ENCODE assay signal across 1 cellular context in the genomic region with DNA sequence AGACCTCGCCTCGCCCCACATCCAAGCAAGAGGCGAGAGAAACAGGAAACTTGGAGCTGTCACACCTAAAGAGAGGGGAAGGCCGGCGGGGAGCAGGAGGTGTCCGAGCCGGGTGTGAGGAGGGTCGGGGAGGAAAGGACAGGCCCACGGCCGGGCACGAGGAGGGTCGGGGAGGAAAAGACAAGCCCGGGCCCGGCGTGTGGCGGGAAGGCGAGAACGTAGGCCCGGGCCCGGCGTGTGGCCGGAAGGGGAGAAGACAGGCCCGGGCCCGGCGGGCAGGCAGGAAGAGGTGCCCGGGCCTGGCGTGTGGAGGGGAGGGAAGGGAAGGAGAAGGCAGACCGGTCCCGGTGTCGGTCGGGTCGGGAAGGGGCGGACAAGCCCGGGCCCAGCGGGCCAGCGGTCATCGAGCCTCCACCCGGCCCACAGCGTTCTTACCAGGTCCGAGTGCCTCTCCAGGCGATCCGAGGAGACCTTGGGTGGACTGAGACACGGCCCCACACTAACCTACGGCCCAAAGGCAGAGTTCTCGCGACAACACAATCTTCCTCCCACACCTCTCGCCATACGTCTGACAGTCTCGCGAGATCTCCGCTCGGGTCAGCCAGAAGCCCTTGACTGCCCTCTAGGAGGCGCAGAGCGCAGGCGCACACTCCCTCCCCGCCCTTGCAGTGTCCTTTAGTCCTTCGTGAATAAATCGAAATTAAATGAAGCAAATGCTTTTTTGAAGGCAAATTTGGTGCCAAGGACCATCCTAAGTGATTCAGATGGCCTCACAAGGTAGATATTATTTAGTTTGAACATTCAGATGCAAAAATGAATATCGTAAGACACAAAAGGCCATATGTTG.
TF ChIP-seq lines count a peak whose summit lies in the region.

Gene NCOA4 (minus strand): TSS at position 533 of the 847 bp plus-strand sequence. CDS start 13,943 bp downstream, outside the sequence.

TF ChIP-seq in K562, 482 proteins besides CTCF, POLR2A, EP300 and RAD21 (continued from another document and continues in another):
- TF ChIP-seq, protein P1, sequence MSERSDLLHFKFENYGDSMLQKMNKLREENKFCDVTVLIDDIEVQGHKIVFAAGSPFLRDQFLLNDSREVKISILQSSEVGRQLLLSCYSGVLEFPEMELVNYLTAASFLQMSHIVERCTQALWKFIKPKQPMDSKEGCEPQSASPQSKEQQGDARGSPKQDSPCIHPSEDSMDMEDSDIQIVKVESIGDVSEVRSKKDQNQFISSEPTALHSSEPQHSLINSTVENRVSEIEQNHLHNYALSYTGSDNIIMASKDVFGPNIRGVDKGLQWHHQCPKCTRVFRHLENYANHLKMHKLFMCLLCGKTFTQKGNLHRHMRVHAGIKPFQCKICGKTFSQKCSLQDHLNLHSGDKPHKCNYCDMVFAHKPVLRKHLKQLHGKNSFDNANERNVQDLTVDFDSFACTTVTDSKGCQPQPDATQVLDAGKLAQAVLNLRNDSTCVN (CRISPR knock-in tag; IDR thresholded peaks at IDR 0.05), result no peak
- TF ChIP-seq RREB1 (CRISPR knock-in tag; IDR thresholded peaks at IDR 0.05) (0 out of 2 replicates have a peak, but pooled peaks have one; percentile 57), TAF7 (tag; IDR thresholded peaks at IDR 0.05) (peak; percentile 53; the same call in 1 of the 2 replicates), U2AF1 (optimal IDR thresholded peaks at IDR 0.05; ENCODE audit: low read depth, low read length) (no peak), ZKSCAN3 (CRISPR knock-in tag; IDR thresholded peaks at IDR 0.05) (no peak), NR3C1 (CRISPR knock-in tag; IDR thresholded peaks at IDR 0.05) (no peak), SRSF7 (optimal IDR thresholded peaks at IDR 0.05; ENCODE audit: low read depth, low read length) (no peak), SNIP1 (IDR thresholded peaks at IDR 0.05; ENCODE audit: low read depth) (no peak), ZNF23 (CRISPR knock-in tag; IDR thresholded peaks at IDR 0.05) (no peak), ZNF146 (CRISPR knock-in tag; IDR thresholded peaks at IDR 0.05; ENCODE audit: unreplicated experiment) (no peak), TGIF2 (CRISPR knock-in tag; IDR thresholded peaks at IDR 0.05) (no peak), ZNF354B (CRISPR knock-in tag; IDR thresholded peaks at IDR 0.05) (no peak), MNT (conservative IDR thresholded peaks at IDR 0.05) (peak; percentile 55 to 71), MEIS2 (IDR thresholded peaks at IDR 0.05; ENCODE audit: partially characterized antibody) (peak; percentile 39), SLC30A9 (CRISPR knock-in tag; IDR thresholded peaks at IDR 0.05) (no peak), BRF1 (IDR thresholded peaks at IDR 0.05; ENCODE audit: borderline replicate concordance, extremely low read depth, insufficient read length) (no peak), ATF4 (CRISPR knock-in tag; IDR thresholded peaks at IDR 0.05) (peak; percentile 23; the same call in 1 of the 2 replicates), ZNF644 (tag; IDR thresholded peaks at IDR 0.05; ENCODE audit: low read depth) (no peak; the same call in 1 of the 2 replicates), HMGN3 (IDR thresholded peaks at IDR 0.05; ENCODE audit: borderline replicate concordance, extremely low read depth, insufficient read length, low read depth, low read length) (peak; percentile 68), ZFP1 (CRISPR knock-in tag; IDR thresholded peaks at IDR 0.05) (0 out of 2 replicates have a peak, but pooled peaks have one; percentile 36), ZNF282 (CRISPR knock-in tag; IDR thresholded peaks at IDR 0.05) (no peak), FUS (optimal IDR thresholded peaks at IDR 0.05; ENCODE audit: low read depth, low read length) (no peak), ZNF586 (CRISPR knock-in tag; conservative IDR thresholded peaks at IDR 0.05) (no peak), ARID3A (IDR thresholded peaks at IDR 0.05; ENCODE audit: borderline replicate concordance, low read depth, low read length) (no peak), ARID3B (CRISPR knock-in tag; IDR thresholded peaks at IDR 0.05; ENCODE audit: borderline replicate concordance) (0 out of 2 replicates have a peak, but pooled peaks have one; percentile 13)
- TF ChIP-seq, protein P2, sequence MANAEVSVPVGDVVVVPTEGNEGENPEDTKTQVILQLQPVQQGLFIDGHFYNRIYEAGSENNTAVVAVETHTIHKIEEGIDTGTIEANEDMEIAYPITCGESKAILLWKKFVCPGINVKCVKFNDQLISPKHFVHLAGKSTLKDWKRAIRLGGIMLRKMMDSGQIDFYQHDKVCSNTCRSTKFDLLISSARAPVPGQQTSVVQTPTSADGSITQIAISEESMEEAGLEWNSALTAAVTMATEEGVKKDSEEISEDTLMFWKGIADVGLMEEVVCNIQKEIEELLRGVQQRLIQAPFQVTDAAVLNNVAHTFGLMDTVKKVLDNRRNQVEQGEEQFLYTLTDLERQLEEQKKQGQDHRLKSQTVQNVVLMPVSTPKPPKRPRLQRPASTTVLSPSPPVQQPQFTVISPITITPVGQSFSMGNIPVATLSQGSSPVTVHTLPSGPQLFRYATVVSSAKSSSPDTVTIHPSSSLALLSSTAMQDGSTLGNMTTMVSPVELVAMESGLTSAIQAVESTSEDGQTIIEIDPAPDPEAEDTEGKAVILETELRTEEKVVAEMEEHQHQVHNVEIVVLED (CRISPR knock-in tag; IDR thresholded peaks at IDR 0.05), result no peak
- TF ChIP-seq, protein P3, sequence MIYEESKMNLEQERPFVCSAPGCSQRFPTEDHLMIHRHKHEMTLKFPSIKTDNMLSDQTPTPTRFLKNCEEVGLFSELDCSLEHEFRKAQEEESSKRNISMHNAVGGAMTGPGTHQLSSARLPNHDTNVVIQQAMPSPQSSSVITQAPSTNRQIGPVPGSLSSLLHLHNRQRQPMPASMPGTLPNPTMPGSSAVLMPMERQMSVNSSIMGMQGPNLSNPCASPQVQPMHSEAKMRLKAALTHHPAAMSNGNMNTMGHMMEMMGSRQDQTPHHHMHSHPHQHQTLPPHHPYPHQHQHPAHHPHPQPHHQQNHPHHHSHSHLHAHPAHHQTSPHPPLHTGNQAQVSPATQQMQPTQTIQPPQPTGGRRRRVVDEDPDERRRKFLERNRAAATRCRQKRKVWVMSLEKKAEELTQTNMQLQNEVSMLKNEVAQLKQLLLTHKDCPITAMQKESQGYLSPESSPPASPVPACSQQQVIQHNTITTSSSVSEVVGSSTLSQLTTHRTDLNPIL (CRISPR knock-in tag; IDR thresholded peaks at IDR 0.05), result no peak
- TF ChIP-seq, protein P4, sequence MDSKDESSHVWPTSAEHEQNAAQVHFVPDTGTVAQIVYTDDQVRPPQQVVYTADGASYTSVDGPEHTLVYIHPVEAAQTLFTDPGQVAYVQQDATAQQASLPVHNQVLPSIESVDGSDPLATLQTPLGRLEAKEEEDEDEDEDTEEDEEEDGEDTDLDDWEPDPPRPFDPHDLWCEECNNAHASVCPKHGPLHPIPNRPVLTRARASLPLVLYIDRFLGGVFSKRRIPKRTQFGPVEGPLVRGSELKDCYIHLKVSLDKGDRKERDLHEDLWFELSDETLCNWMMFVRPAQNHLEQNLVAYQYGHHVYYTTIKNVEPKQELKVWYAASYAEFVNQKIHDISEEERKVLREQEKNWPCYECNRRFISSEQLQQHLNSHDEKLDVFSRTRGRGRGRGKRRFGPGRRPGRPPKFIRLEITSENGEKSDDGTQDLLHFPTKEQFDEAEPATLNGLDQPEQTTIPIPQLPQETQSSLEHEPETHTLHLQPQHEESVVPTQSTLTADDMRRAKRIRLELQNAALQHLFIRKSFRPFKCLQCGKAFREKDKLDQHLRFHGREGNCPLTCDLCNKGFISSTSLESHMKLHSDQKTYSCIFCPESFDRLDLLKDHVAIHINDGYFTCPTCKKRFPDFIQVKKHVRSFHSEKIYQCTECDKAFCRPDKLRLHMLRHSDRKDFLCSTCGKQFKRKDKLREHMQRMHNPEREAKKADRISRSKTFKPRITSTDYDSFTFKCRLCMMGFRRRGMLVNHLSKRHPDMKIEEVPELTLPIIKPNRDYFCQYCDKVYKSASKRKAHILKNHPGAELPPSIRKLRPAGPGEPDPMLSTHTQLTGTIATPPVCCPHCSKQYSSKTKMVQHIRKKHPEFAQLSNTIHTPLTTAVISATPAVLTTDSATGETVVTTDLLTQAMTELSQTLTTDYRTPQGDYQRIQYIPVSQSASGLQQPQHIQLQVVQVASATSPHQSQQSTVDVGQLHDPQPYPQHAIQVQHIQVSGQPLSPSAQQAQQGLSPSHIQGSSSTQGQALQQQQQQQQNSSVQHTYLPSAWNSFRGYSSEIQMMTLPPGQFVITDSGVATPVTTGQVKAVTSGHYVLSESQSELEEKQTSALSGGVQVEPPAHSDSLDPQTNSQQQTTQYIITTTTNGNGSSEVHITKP (IDR thresholded peaks at IDR 0.05; ENCODE audit: partially characterized antibody), result no peak
- TF ChIP-seq, protein P5, sequence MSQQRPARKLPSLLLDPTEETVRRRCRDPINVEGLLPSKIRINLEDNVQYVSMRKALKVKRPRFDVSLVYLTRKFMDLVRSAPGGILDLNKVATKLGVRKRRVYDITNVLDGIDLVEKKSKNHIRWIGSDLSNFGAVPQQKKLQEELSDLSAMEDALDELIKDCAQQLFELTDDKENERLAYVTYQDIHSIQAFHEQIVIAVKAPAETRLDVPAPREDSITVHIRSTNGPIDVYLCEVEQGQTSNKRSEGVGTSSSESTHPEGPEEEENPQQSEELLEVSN (IDR thresholded peaks at IDR 0.05; ENCODE audit: borderline replicate concordance in 1 of 2, extremely low read depth in 1 of 2, insufficient read depth in 1 of 2, insufficient read length in 1 of 2, low read depth in 1 of 2, low read length in 1 of 2, poor library complexity in 1 of 2, severe bottlenecking in 1 of 2), result peak; percentile 76 to 83
